Comparison of ENCODE assay signal across 16 cellular contexts in genomic region chr19:45401815-45402468, GRCh38. TPM values are rescaled to one million over a fixed set of nuclear protein-coding genes. Genes with fewer than 3 reads are reported as not detected.
DNase-seq lines count a peak whose midpoint lies in the region; ATAC-seq, FAIRE-seq and TF ChIP-seq lines count a peak whose summit lies in the region.
"Had no signal": no experiment of that assay in that cellular context is flagged by ENCODE, and none has a peak within 500 bp of the region (broad histone marks: within the 10 kb centered on the region; RNA-seq: fewer than 3 reads in every experiment).

No MANE protein-coding gene starts in this region.

- no peak for FAIRE-seq in H1 (lab: Jason Lieb, UNC)
- FAIRE-seq: TTC549 had no signal

- H2BK15ac ChIP-seq in H1 (ENCODE audit: low read length): no peak overlapping the region

- no peak overlapping the region for H4K8ac ChIP-seq in H1 (ENCODE audit: extremely low read depth, insufficient read depth, low read length)

- no peak overlapping the region for H2BK12ac ChIP-seq in H1 (ENCODE audit: low read depth, low read length)

- TF ChIP-seq RAD21 in H1 (IDR thresholded peaks at IDR 0.05 in 1 of 2, conservative IDR thresholded peaks at IDR 0.05 in 1 of 2; ENCODE audit: low read depth in 2 of 2, low read length in 2 of 2): no peak

- no peak overlapping the region for H3K14ac ChIP-seq in H1 (ENCODE audit: insufficient read length)

- H4K5ac ChIP-seq in H1 (ENCODE audit: insufficient read length, low read depth, low read length): no peak overlapping the region

- H3K4me3 ChIP-seq in DOHH2 (ENCODE audit: low read length): no peak overlapping the region
- H3K4me3 ChIP-seq in NT2/D1 (ENCODE audit: insufficient read length, low read depth): no peak overlapping the region
- peak overlapping the region in 1 of 4 experiments; percentile 48; a peak in 2 of 8 replicates for H3K4me3 ChIP-seq in H1 (ENCODE audit: extremely low read depth in 1 of 4, insufficient read depth in 2 of 4, low read depth in 3 of 4, low read length in 4 of 4)
- H3K4me3 ChIP-seq in osteoblast (ENCODE audit: insufficient read depth, low read length): peak overlapping the region; percentile 41
- H3K4me3 ChIP-seq: SJSA1 had no signal

- H3K4ac ChIP-seq in H1 (replicated peaks; ENCODE audit: insufficient read length, low read depth, low read length): no peak overlapping the region

- H3K9me2 ChIP-seq in DOHH2 (replicated peaks; ENCODE audit: control insufficient read depth, low read length): no peaks in the 10 kb centered on the region

- H2BK5ac ChIP-seq in H1 (ENCODE audit: low read depth, low read length): no peak overlapping the region

- 0 out of 2 replicates have a peak, but pooled peaks cover 2% of the 10 kb centered on the region for H3K79me1 ChIP-seq in H1 (ENCODE audit: low read depth, low read length)

- no peak overlapping the region for H2AFZ ChIP-seq in H1 (ENCODE audit: low read length)
- H2AFZ ChIP-seq in osteoblast (ENCODE audit: low read length): peak overlapping the region; percentile 39
- H2AFZ ChIP-seq: parathyroid adenoma had no signal

- H3K36me3 ChIP-seq in DOHH2 (ENCODE audit: control insufficient read depth, low read length) (no peaks in the 10 kb centered on the region), NT2/D1 (ENCODE audit: insufficient read depth, insufficient read length, low read length) (peaks cover 15% of the 10 kb centered on the region), H1 (ENCODE audit: control insufficient read depth in 2 of 4, insufficient read depth in 4 of 4, low read length in 3 of 4) (no peaks in the 10 kb centered on the region), osteoblast (ENCODE audit: insufficient read depth, low read length) (no peaks in the 10 kb centered on the region)
- H3K36me3 ChIP-seq: SJSA1 had no signal

- CTCF ChIA-PET in H1 (lab: Charles Lee; ENCODE audit: partially characterized antibody): interaction anchor here (0.6 to 6.6 kb wide), 20 partner anchors 8 to 201 kb away, joined by 3 to 57 read pairs (median 5); partner anchors contain the start of genes ERCC2 and VASP

- H2BK20ac ChIP-seq in H1 (ENCODE audit: low read length): no peak overlapping the region

- no peak overlapping the region for H4K91ac ChIP-seq in H1 (replicated peaks; ENCODE audit: insufficient read length, low read length)

- POLR2A ChIA-PET in H1 (lab: Charles Lee; ENCODE audit: partially characterized antibody): interaction anchor here (0.9 to 3.5 kb wide), 8 partner anchors 8 to 77 kb away, joined by 3 to 11 read pairs (median 4); no protein-coding TSS in a partner anchor

- H4K20me1 ChIP-seq in DOHH2 (ENCODE audit: control insufficient read depth, insufficient read depth, low read depth, low read length): no peaks in the 10 kb centered on the region
- H4K20me1 ChIP-seq in H1 (replicated peaks in 1 of 2; ENCODE audit: control insufficient read depth in 1 of 2, insufficient read depth in 2 of 2, low read length in 2 of 2): peaks cover 2 to 5% of the 10 kb centered on the region in 2 experiments
- H4K20me1 ChIP-seq in osteoblast (ENCODE audit: insufficient read depth, low read length): no peaks in the 10 kb centered on the region

- WGBS in H1 (ENCODE audit: extremely low coverage in 1 of 2, insufficient coverage in 1 of 2, insufficient read length in 1 of 2, insufficient replicate concordance in 2 of 2, low coverage in 1 of 2, low lambda C conversion rate in 2 of 2, missing lambda C conversion rate in 1 of 2), 2 experiments: 65% methylated on average over 16 of the region's 16 CpGs; no CpG with 5 or more reads in 1 of the 2 experiments

- H2BK120ac ChIP-seq in H1 (replicated peaks; ENCODE audit: low read depth, low read length): no peak overlapping the region

- H3K79me2 ChIP-seq in DOHH2 (ENCODE audit: control insufficient read depth, low read length) (peaks cover 5% of the 10 kb centered on the region), H1 (ENCODE audit: control insufficient read depth in 1 of 2, insufficient read depth in 2 of 2, low read length in 2 of 2) (peaks cover 0 to under 1% of the 10 kb centered on the region in 2 experiments; a peak in 1 of 4 replicates), osteoblast (ENCODE audit: insufficient read depth, low read length) (peaks cover 4% of the 10 kb centered on the region)

- peaks cover 18% of the 10 kb centered on the region for H3K23me2 ChIP-seq in H1 (ENCODE audit: low read depth, low read length)

- TF ChIP-seq CTCF in DOHH2 (IDR thresholded peaks at IDR 0.05; ENCODE audit: low read depth, low read length, poor library complexity, severe bottlenecking) (peak; percentile 93), H1 (IDR thresholded peaks at IDR 0.05; ENCODE audit: control extremely low read depth in 1 of 3, insufficient read depth in 1 of 3, low read depth in 1 of 3, low read length in 3 of 3) (no peak), osteoblast (IDR thresholded peaks at IDR 0.05; ENCODE audit: extremely low read depth, low read depth, low read length) (no peak)

- H3K9ac ChIP-seq in NT2/D1 (ENCODE audit: insufficient read length, low read depth): peak overlapping the region; percentile 12
- no peak overlapping the region for H3K9ac ChIP-seq in H1 (replicated peaks in 1 of 4; ENCODE audit: extremely low read depth in 1 of 4, low read depth in 3 of 4, low read length in 3 of 4)
- H3K9ac ChIP-seq: KMS-11, parathyroid adenoma had no signal

- TF ChIP-seq EP300 in H1 (IDR thresholded peaks at IDR 0.05; ENCODE audit: borderline replicate concordance in 1 of 2, low read depth in 2 of 2, low read length in 2 of 2): no peak

- H3K4me2 ChIP-seq in DOHH2 (ENCODE audit: low read length) (no peak overlapping the region), H1 (ENCODE audit: insufficient read depth in 1 of 2, low read depth in 2 of 2, low read length in 2 of 2) (peak overlapping the region; percentile 41 to 92), osteoblast (ENCODE audit: insufficient read depth, low read length) (peak overlapping the region; percentile 22)
- H3K4me2 ChIP-seq: KMS-11 had no signal

- no peaks in the 10 kb centered on the region for H3K9me3 ChIP-seq in DOHH2 (ENCODE audit: control insufficient read depth, insufficient read depth, low read length)
- H3K9me3 ChIP-seq in NT2/D1 (ENCODE audit: insufficient read depth, low read length): no peaks in the 10 kb centered on the region
- no peaks in the 10 kb centered on the region for H3K9me3 ChIP-seq in H1 (ENCODE audit: insufficient read depth in 2 of 2, low read depth in 1 of 2, low read length in 1 of 2)
- no peaks in the 10 kb centered on the region for H3K9me3 ChIP-seq in osteoblast (ENCODE audit: low read depth, low read length)
- H3K9me3 ChIP-seq: SJSA1 had no signal

- H3K18ac ChIP-seq in H1 (ENCODE audit: extremely low read depth, low read length): peak overlapping the region; percentile 78; the same call in 1 of the 2 replicates

- no peak for DNase-seq in NT2/D1 (ENCODE audit: low read depth, low spot score)
- no peak for DNase-seq in H1 (ENCODE audit: low read depth in 1 of 2, low spot score in 2 of 2)
- DNase-seq in osteoblast (ENCODE audit: insufficient read length, low spot score, missing footprints): no peak
- no peak for DNase-seq in left colon
- no peak for DNase-seq in NOMO-1 treated with dmso at 0.1 percent for 144 hours (lab: John Stamatoyannopoulos, UW; ENCODE audit: unreplicated experiment)
- DNase-seq: activated naive CD4-positive, alpha-beta T cell treated with anti-CD3 and anti-CD28 coated beads for 36 hours; DMS53; NCI-H1930; NCI-H774 had no signal

- ATAC-seq in left colon: no peak
- no peak for ATAC-seq in GM21786 (IDR thresholded peaks at IDR 0.05; ENCODE audit: unreplicated experiment)
- ATAC-seq in HG02759 (IDR thresholded peaks at IDR 0.05; ENCODE audit: unreplicated experiment): no peak

- H3K23ac ChIP-seq in H1 (ENCODE audit: insufficient read length): no peak overlapping the region

- no peak overlapping the region for H2AK5ac ChIP-seq in H1 (ENCODE audit: low read depth, low read length)

- TF ChIP-seq POLR2A in H1 (IDR thresholded peaks at IDR 0.05; ENCODE audit: control extremely low read depth in 1 of 2, low read depth in 2 of 2, low read length in 2 of 2): no peak

- intact Hi-C loops in left colon (cut with DNase I, micrococcal nuclease): no loop called here

- H3K27ac ChIP-seq in DOHH2 (ENCODE audit: low read depth, low read length): no peak overlapping the region
- H3K27ac ChIP-seq in H1 (ENCODE audit: low read depth, low read length): no peak overlapping the region
- no peak overlapping the region for H3K27ac ChIP-seq in osteoblast (ENCODE audit: low read depth, low read length)
- H3K27ac ChIP-seq: KMS-11, parathyroid adenoma, SJSA1 had no signal

- H3K4me1 ChIP-seq in DOHH2 (ENCODE audit: control insufficient read depth, low read length) (peaks cover 44% of the 10 kb centered on the region), NT2/D1 (ENCODE audit: insufficient read depth, insufficient read length) (peaks cover 4% of the 10 kb centered on the region), H1 (replicated peaks in 1 of 4; ENCODE audit: control insufficient read depth in 3 of 4, insufficient read depth in 4 of 4, low read length in 3 of 4) (peaks cover 3 to 27% (median 12%) of the 10 kb centered on the region in 4 experiments; a peak in 6 of 7 replicates), osteoblast (ENCODE audit: insufficient read depth, low read length) (peaks cover 18% of the 10 kb centered on the region)

- H3K27me3 ChIP-seq in DOHH2 (ENCODE audit: control insufficient read depth, low read length) (peaks cover 12% of the 10 kb centered on the region), NT2/D1 (ENCODE audit: insufficient read depth, insufficient read length) (no peaks in the 10 kb centered on the region), H1 (replicated peaks in 1 of 4; ENCODE audit: control insufficient read depth in 3 of 4, extremely low read depth in 1 of 4, insufficient read depth in 3 of 4, low read length in 3 of 4) (peaks cover 9 to 18% (median 14%) of the 10 kb centered on the region in 4 experiments), osteoblast (ENCODE audit: insufficient read depth, low read length) (no peaks in the 10 kb centered on the region)
- H3K27me3 ChIP-seq: SJSA1 had no signal

- H3K56ac ChIP-seq in H1 (replicated peaks; ENCODE audit: insufficient read length, low read depth, low read length): no peak overlapping the region

- H3F3A ChIP-seq in DOHH2 (ENCODE audit: control insufficient read depth, insufficient read depth): peaks cover 12% of the 10 kb centered on the region; the same call in 1 of the 2 replicates

RNA-seq across cellular contexts. Expression of gene PPP1R13L, which starts 2.9 kb away (rescaled TPM):
- total RNA-seq in H1 (2021; fragmentation: NEBNext Ultra II Directional; extraction: Animal tissue kit (Norgen Biotek cat#: 25700)): 15.3 and 18.4 TPM in 2 replicates
- polyA plus RNA-seq in H1 (2011; rRNA removed): 9.1 and 20.4 TPM in 2 replicates
- polyA plus RNA-seq in H1 (2011; cell fraction: cytosol; rRNA removed): 12.5 TPM
- 39.1 TPM for polyA plus RNA-seq in H1 (2011; cell fraction: nucleus; rRNA removed)
- 25.0 to 32.4 TPM (median 29.9 TPM) in 4 replicates for polyA plus RNA-seq in H1 (2012, experiment 1 of 2)
- 28.1 TPM for polyA plus RNA-seq in H1 (2012, experiment 2 of 2)
- 35.0 TPM for polyA plus RNA-seq in H1 (2013, experiment 1 of 2)
- polyA plus RNA-seq in H1 (2013, experiment 2 of 2): 27.2 TPM
- polyA minus RNA-seq in H1 (2011; rRNA and poly(A)+ RNA removed): 4.3 and 7.5 TPM in 2 replicates
- 19.8 TPM for polyA minus RNA-seq in H1 (2011; cell fraction: cytosol; rRNA and poly(A)+ RNA removed)
- 12.2 TPM for polyA minus RNA-seq in H1 (2011; cell fraction: nucleus; rRNA and poly(A)+ RNA removed)
- total RNA-seq in osteoblast: 6.9 and 8.5 TPM in 2 replicates
- 10 to 100 TPM; 34.1 to 35.0 TPM for total RNA-seq in left colon

RNA-seq across cellular contexts. Expression of gene POLR1G, which starts 4.5 kb away (rescaled TPM):
- 34.8 and 38.0 TPM in 2 replicates for total RNA-seq in H1 (2021; fragmentation: NEBNext Ultra II Directional; extraction: Animal tissue kit (Norgen Biotek cat#: 25700))
- polyA plus RNA-seq in H1 (2011; rRNA removed): 16.8 and 18.4 TPM in 2 replicates
- polyA plus RNA-seq in H1 (2011; cell fraction: cytosol; rRNA removed): 16.6 TPM
- polyA plus RNA-seq in H1 (2011; cell fraction: nucleus; rRNA removed): 10.3 TPM
- 20.0 to 27.9 TPM (median 23.6 TPM) in 4 replicates for polyA plus RNA-seq in H1 (2012, experiment 1 of 2)
- 18.3 TPM for polyA plus RNA-seq in H1 (2012, experiment 2 of 2)
- polyA plus RNA-seq in H1 (2013, experiment 1 of 2): 42.2 TPM
- polyA plus RNA-seq in H1 (2013, experiment 2 of 2): 43.6 TPM
- 8.2 and 8.3 TPM in 2 replicates for polyA minus RNA-seq in H1 (2011; rRNA and poly(A)+ RNA removed)
- 21.5 TPM for polyA minus RNA-seq in H1 (2011; cell fraction: cytosol; rRNA and poly(A)+ RNA removed)
- 14.5 TPM for polyA minus RNA-seq in H1 (2011; cell fraction: nucleus; rRNA and poly(A)+ RNA removed)
- total RNA-seq in osteoblast (10.5 and 10.6 TPM in 2 replicates), left colon (1 to 10 TPM; 3.0 to 3.2 TPM)

RNA-seq across cellular contexts. Expression of gene ERCC1, which starts 21.8 kb away (rescaled TPM):
- 44.7 and 46.4 TPM in 2 replicates for total RNA-seq in H1 (2021; fragmentation: NEBNext Ultra II Directional; extraction: Animal tissue kit (Norgen Biotek cat#: 25700))
- polyA plus RNA-seq in H1 (2011; rRNA removed): 94.2 and 112 TPM in 2 replicates
- polyA plus RNA-seq in H1 (2011; cell fraction: cytosol; rRNA removed): 73.6 TPM
- 104 TPM for polyA plus RNA-seq in H1 (2011; cell fraction: nucleus; rRNA removed)
- 44.6 to 60.9 TPM (median 54.2 TPM) in 4 replicates for polyA plus RNA-seq in H1 (2012, experiment 1 of 2)
- polyA plus RNA-seq in H1 (2012, experiment 2 of 2): 246 TPM
- 51.0 TPM for polyA plus RNA-seq in H1 (2013, experiment 1 of 2)
- 52.4 TPM for polyA plus RNA-seq in H1 (2013, experiment 2 of 2)
- 32.3 and 35.8 TPM in 2 replicates for polyA minus RNA-seq in H1 (2011; rRNA and poly(A)+ RNA removed)
- polyA minus RNA-seq in H1 (2011; cell fraction: cytosol; rRNA and poly(A)+ RNA removed): 33.8 TPM
- 31.2 TPM for polyA minus RNA-seq in H1 (2011; cell fraction: nucleus; rRNA and poly(A)+ RNA removed)
- total RNA-seq in osteoblast (88.4 and 96.3 TPM in 2 replicates), left colon (10 to 100 TPM; 37.1 to 43.6 TPM)

RNA-seq across cellular contexts. Expression of gene ERCC2, which starts 31.6 kb away (rescaled TPM):
- 93.4 and 107 TPM in 2 replicates for total RNA-seq in H1 (2021; fragmentation: NEBNext Ultra II Directional; extraction: Animal tissue kit (Norgen Biotek cat#: 25700))
- 117 and 197 TPM in 2 replicates for polyA plus RNA-seq in H1 (2011; rRNA removed)
- polyA plus RNA-seq in H1 (2011; cell fraction: cytosol; rRNA removed): 88.3 TPM
- 444 TPM for polyA plus RNA-seq in H1 (2011; cell fraction: nucleus; rRNA removed)
- polyA plus RNA-seq in H1 (2012, experiment 1 of 2): 88.6 to 99.0 TPM (median 95.0 TPM) in 4 replicates
- 70.3 TPM for polyA plus RNA-seq in H1 (2012, experiment 2 of 2)
- polyA plus RNA-seq in H1 (2013, experiment 1 of 2): 71.7 TPM
- polyA plus RNA-seq in H1 (2013, experiment 2 of 2): 65.8 TPM
- 136 and 156 TPM in 2 replicates for polyA minus RNA-seq in H1 (2011; rRNA and poly(A)+ RNA removed)
- polyA minus RNA-seq in H1 (2011; cell fraction: cytosol; rRNA and poly(A)+ RNA removed): 49.8 TPM
- polyA minus RNA-seq in H1 (2011; cell fraction: nucleus; rRNA and poly(A)+ RNA removed): 65.9 TPM
- total RNA-seq in osteoblast (47.4 and 52.5 TPM in 2 replicates), left colon (10 to 100 TPM in 1 of 2 donors, 1 to 10 TPM in 1; 8.7 to 13.4 TPM)
